In the genomic region with DNA sequence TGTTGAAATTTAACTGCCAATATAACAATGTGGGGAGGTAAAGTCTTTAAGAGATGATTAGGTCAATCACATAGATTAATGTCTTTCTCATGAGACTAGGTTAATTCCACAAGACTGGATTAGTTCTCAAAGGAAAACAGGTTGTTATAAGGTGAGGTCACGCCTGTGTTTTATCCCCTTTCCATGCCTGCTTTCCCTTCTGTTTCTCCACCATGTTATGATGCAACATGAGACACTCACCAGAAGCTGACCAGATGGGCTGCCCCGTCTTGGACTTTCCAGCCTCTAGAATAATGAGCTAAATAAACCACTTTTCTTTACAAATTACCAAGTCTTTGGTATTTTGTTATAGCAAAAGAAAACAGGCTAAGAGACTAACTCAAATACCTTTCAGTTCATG, we compare ENCODE assay signal across 34 cellular contexts.
A peak's percentile ranks its signal among the peaks of the same experiment; 100 is the strongest.
DNase-seq lines count a peak whose midpoint lies in the region; ATAC-seq, FAIRE-seq and TF ChIP-seq lines count a peak whose summit lies in the region.
"Had no signal": no experiment of that assay in that cellular context is flagged by ENCODE, and none has a peak within 500 bp of the region (broad histone marks: within the 10 kb centered on the region; RNA-seq: fewer than 3 reads in every experiment).

No MANE protein-coding gene starts in this region.

- no peak overlapping the region for H3K14ac ChIP-seq in H1 (ENCODE audit: insufficient read length)

- TF ChIP-seq POLR2A in H54 (IDR thresholded peaks at IDR 0.05; ENCODE audit: low read depth, low read length) (no peak), H1 (IDR thresholded peaks at IDR 0.05; ENCODE audit: control extremely low read depth in 1 of 2, low read depth in 2 of 2, low read length in 2 of 2) (no peak)

- peak; percentile 64 for FAIRE-seq in H54 (lab: Jason Lieb, UNC)
- FAIRE-seq in H1 (lab: Jason Lieb, UNC): no peak

- H4K5ac ChIP-seq in H1 (ENCODE audit: insufficient read length, low read depth, low read length) (no peak overlapping the region), mesendoderm (ENCODE audit: low read length) (no peak overlapping the region)

- H3K79me2 ChIP-seq in H1 (ENCODE audit: control insufficient read depth in 1 of 2, insufficient read depth in 2 of 2, low read length in 2 of 2) (no peaks in the 10 kb centered on the region), mesendoderm (ENCODE audit: control insufficient read depth, insufficient read depth, low read length) (no peaks in the 10 kb centered on the region)

- H3K9ac ChIP-seq in H1 (replicated peaks in 1 of 4; ENCODE audit: extremely low read depth in 1 of 4, low read depth in 3 of 4, low read length in 3 of 4): no peak overlapping the region
- no peak overlapping the region for H3K9ac ChIP-seq in mesendoderm (ENCODE audit: low read length)

- no peak overlapping the region for H3K4me3 Mint-ChIP-seq in activated T-cell treated with anti-CD3 and anti-CD28 coated beads, Interleukin-2, amount 50 U/mL, for 72 hours
- no peak overlapping the region for H3K4me3 Mint-ChIP-seq in activated CD4-positive, alpha-beta T cell treated with anti-CD3 and anti-CD28 coated beads, Interleukin-2, amount 10 ng/mL, durations not matched to agents 7 days and 5 days
- H3K4me3 Mint-ChIP-seq: activated CD4-positive, alpha-beta T cell treated with anti-CD3 and anti-CD28 coated beads, Interleukin-2, amount 10 ng/mL, durations not matched to agents 24 days and 14 days; activated naive CD8-positive, alpha-beta T cell treated with anti-CD3 and anti-CD28 coated beads for 36 hours; natural killer cell; stimulated activated effector memory CD8-positive, alpha-beta T cell treated with anti-CD3 and anti-CD28 coated beads, Interleukin-12 subunit alpha, Interleukin-12 subunit beta, amount 100 ng/mL, for 72 hours had no signal

- no peak overlapping the region for H2BK15ac ChIP-seq in H1 (ENCODE audit: low read length)
- H2BK15ac ChIP-seq in mesendoderm (replicated peaks; ENCODE audit: low read depth): no peak overlapping the region

- no peaks in the 10 kb centered on the region for H4K20me1 ChIP-seq in H1 (replicated peaks in 1 of 2; ENCODE audit: control insufficient read depth in 1 of 2, insufficient read depth in 2 of 2, low read length in 2 of 2)

- peak overlapping the region; percentile 54; the same call in 1 of the 2 replicates for H3K18ac ChIP-seq in H1 (ENCODE audit: extremely low read depth, low read length)
- H3K18ac ChIP-seq in mesendoderm (ENCODE audit: low read length): no peak overlapping the region

- H3K36me3 Mint-ChIP-seq in activated T-cell treated with anti-CD3 and anti-CD28 coated beads, Interleukin-2, amount 50 U/mL, for 72 hours (ENCODE audit: insufficient read depth in 2 of 2): no peaks in the 10 kb centered on the region
- no peaks in the 10 kb centered on the region for H3K36me3 Mint-ChIP-seq in activated CD4-positive, alpha-beta T cell treated with anti-CD3 and anti-CD28 coated beads, Interleukin-2, amount 10 ng/mL, durations not matched to agents 7 days and 5 days (ENCODE audit: low read depth)
- H3K36me3 Mint-ChIP-seq: activated naive CD8-positive, alpha-beta T cell treated with anti-CD3 and anti-CD28 coated beads for 36 hours; natural killer cell; stimulated activated effector memory CD8-positive, alpha-beta T cell treated with anti-CD3 and anti-CD28 coated beads, Interleukin-12 subunit alpha, Interleukin-12 subunit beta, amount 100 ng/mL, for 72 hours had no signal

- H4K8ac ChIP-seq in H1 (ENCODE audit: extremely low read depth, insufficient read depth, low read length) (no peak overlapping the region), mesendoderm (ENCODE audit: low read depth, low read length) (no peak overlapping the region)

- WGBS in H1 (ENCODE audit: extremely low coverage in 1 of 2, insufficient coverage in 1 of 2, insufficient read length in 1 of 2, insufficient replicate concordance in 2 of 2, low coverage in 1 of 2, low lambda C conversion rate in 2 of 2, missing lambda C conversion rate in 1 of 2), 2 experiments: 80% methylated on average over 2 of the region's 2 CpGs; no CpG with 5 or more reads in 1 of the 2 experiments
- WGBS in mesendoderm (ENCODE audit: extremely low coverage, insufficient coverage, low lambda C conversion rate): no CpG with 5 or more reads among the region's 2 CpGs

- CTCF ChIA-PET in H1 (lab: Charles Lee; ENCODE audit: partially characterized antibody): interaction anchor here (1.1 to 1.4 kb wide), 2 partner anchors 18 to 50 kb away, joined by 3 to 7 read pairs; no protein-coding TSS in a partner anchor
- CTCF ChIA-PET in activated CD4-positive, alpha-beta T cell treated with anti-CD3 and anti-CD28 coated beads, Interleukin-2, amount 10 ng/mL, durations not matched to agents 7 days and 5 days (lab: Charles Lee): interaction anchor here (1.0 to 1.3 kb wide), 2 partner anchors 10 to 18 kb away, joined by 3 read pairs; no protein-coding TSS in a partner anchor

- H2AK5ac ChIP-seq in H1 (ENCODE audit: low read depth, low read length) (no peak overlapping the region; the same call in 1 of the 2 replicates), mesendoderm (ENCODE audit: low read length) (no peak overlapping the region)

- POLR2A ChIA-PET in H1 (lab: Charles Lee; ENCODE audit: partially characterized antibody): interaction anchor here (1.2 to 1.4 kb wide), 3 partner anchors 12 to 187 kb away, joined by 3 read pairs; a partner anchor contains a TSS
- POLR2A ChIA-PET in activated CD4-positive, alpha-beta T cell treated with anti-CD3 and anti-CD28 coated beads, Interleukin-2, amount 10 ng/mL, durations not matched to agents 7 days and 5 days (lab: Charles Lee): no interaction called here

- no peak for ATAC-seq in activated T-cell treated with anti-CD3 and anti-CD28 coated beads, Interleukin-2, amount 50 U/mL, for 72 hours (replicated peaks in 1 of 2)
- ATAC-seq: esophagus mucosa; left cardiac atrium; mucosa of descending colon; natural killer cell; stimulated activated effector memory CD8-positive, alpha-beta T cell treated with anti-CD3 and anti-CD28 coated beads, Interleukin-12 subunit alpha, Interleukin-12 subunit beta, amount 100 ng/mL, for 72 hours had no signal

- H3K4me1 ChIP-seq in H1 (replicated peaks in 1 of 4; ENCODE audit: control insufficient read depth in 3 of 4, insufficient read depth in 4 of 4, low read length in 3 of 4) (peaks cover 0 to 13% (median 6%) of the 10 kb centered on the region in 4 experiments; a peak in 4 of 7 replicates), mesendoderm (ENCODE audit: control insufficient read depth, low read depth, low read length) (no peaks in the 10 kb centered on the region)

- TF ChIP-seq CTCF in H1 (IDR thresholded peaks at IDR 0.05; ENCODE audit: control extremely low read depth in 1 of 3, insufficient read depth in 1 of 3, low read depth in 1 of 3, low read length in 3 of 3): no peak

- H2AFZ ChIP-seq in H1 (ENCODE audit: low read length): no peak overlapping the region

- TF ChIP-seq RAD21 in H1 (IDR thresholded peaks at IDR 0.05 in 1 of 2, conservative IDR thresholded peaks at IDR 0.05 in 1 of 2; ENCODE audit: low read depth in 2 of 2, low read length in 2 of 2): no peak

- H3K4me1 Mint-ChIP-seq in activated T-cell treated with anti-CD3 and anti-CD28 coated beads, Interleukin-2, amount 50 U/mL, for 72 hours (ENCODE audit: low read depth): no peaks in the 10 kb centered on the region
- no peaks in the 10 kb centered on the region for H3K4me1 Mint-ChIP-seq in activated CD4-positive, alpha-beta T cell treated with anti-CD3 and anti-CD28 coated beads, Interleukin-2, amount 10 ng/mL, durations not matched to agents 7 days and 5 days
- H3K4me1 Mint-ChIP-seq: activated CD4-positive, alpha-beta T cell treated with anti-CD3 and anti-CD28 coated beads, Interleukin-2, amount 10 ng/mL, durations not matched to agents 24 days and 14 days; activated naive CD8-positive, alpha-beta T cell treated with anti-CD3 and anti-CD28 coated beads for 36 hours; natural killer cell; stimulated activated effector memory CD8-positive, alpha-beta T cell treated with anti-CD3 and anti-CD28 coated beads, Interleukin-12 subunit alpha, Interleukin-12 subunit beta, amount 100 ng/mL, for 72 hours had no signal

- no peak overlapping the region for H3K27ac Mint-ChIP-seq in activated T-cell treated with anti-CD3 and anti-CD28 coated beads, Interleukin-2, amount 50 U/mL, for 72 hours
- no peak overlapping the region for H3K27ac Mint-ChIP-seq in activated CD4-positive, alpha-beta T cell treated with anti-CD3 and anti-CD28 coated beads, Interleukin-2, amount 10 ng/mL, durations not matched to agents 7 days and 5 days
- H3K27ac Mint-ChIP-seq: activated CD4-positive, alpha-beta T cell treated with anti-CD3 and anti-CD28 coated beads, Interleukin-2, amount 10 ng/mL, durations not matched to agents 24 days and 14 days; activated naive CD8-positive, alpha-beta T cell treated with anti-CD3 and anti-CD28 coated beads for 36 hours; natural killer cell; stimulated activated effector memory CD8-positive, alpha-beta T cell treated with anti-CD3 and anti-CD28 coated beads, Interleukin-12 subunit alpha, Interleukin-12 subunit beta, amount 100 ng/mL, for 72 hours had no signal

- H3K4me2 ChIP-seq in H1 (ENCODE audit: insufficient read depth in 1 of 2, low read depth in 2 of 2, low read length in 2 of 2) (no peak overlapping the region), mesendoderm (ENCODE audit: low read length) (no peak overlapping the region)

- no peak overlapping the region; the same call in 1 of the 2 replicates for H2BK20ac ChIP-seq in H1 (ENCODE audit: low read length)

- H3K27ac ChIP-seq in H1 (ENCODE audit: low read depth, low read length) (no peak overlapping the region), mesendoderm (ENCODE audit: low read depth, low read length) (no peak overlapping the region)
- H3K27ac ChIP-seq: ascending aorta, cardiac muscle cell, SJSA1 had no signal

- H3K27me3 ChIP-seq in H1 (replicated peaks in 1 of 4; ENCODE audit: control insufficient read depth in 3 of 4, extremely low read depth in 1 of 4, insufficient read depth in 3 of 4, low read length in 3 of 4): no peaks in the 10 kb centered on the region
- no peaks in the 10 kb centered on the region for H3K27me3 ChIP-seq in mesendoderm (ENCODE audit: insufficient read depth, low read length, poor library complexity)
- H3K27me3 ChIP-seq: ascending aorta, cardiac muscle cell, SJSA1 had no signal

- no peak for TF ChIP-seq EP300 in H1 (IDR thresholded peaks at IDR 0.05; ENCODE audit: borderline replicate concordance in 1 of 2, low read depth in 2 of 2, low read length in 2 of 2)

- H4K91ac ChIP-seq in H1 (replicated peaks; ENCODE audit: insufficient read length, low read length): peak overlapping the region; percentile 76

- H2BK5ac ChIP-seq in H1 (ENCODE audit: low read depth, low read length): peak overlapping the region; percentile 57; the same call in 1 of the 2 replicates
- H2BK5ac ChIP-seq in mesendoderm (ENCODE audit: low read length): no peak overlapping the region

- H3K27me3 Mint-ChIP-seq in activated T-cell treated with anti-CD3 and anti-CD28 coated beads, Interleukin-2, amount 50 U/mL, for 72 hours (ENCODE audit: low read depth): no peaks in the 10 kb centered on the region
- peaks cover 4% of the 10 kb centered on the region for H3K27me3 Mint-ChIP-seq in activated CD4-positive, alpha-beta T cell treated with anti-CD3 and anti-CD28 coated beads, Interleukin-2, amount 10 ng/mL, durations not matched to agents 7 days and 5 days
- H3K27me3 Mint-ChIP-seq: activated naive CD8-positive, alpha-beta T cell treated with anti-CD3 and anti-CD28 coated beads for 36 hours had no signal

- H3K36me3 ChIP-seq in H1 (ENCODE audit: control insufficient read depth in 2 of 4, insufficient read depth in 4 of 4, low read length in 3 of 4) (no peaks in the 10 kb centered on the region; a peak in 1 of 8 replicates), mesendoderm (ENCODE audit: control insufficient read depth, insufficient read depth, low read length) (no peaks in the 10 kb centered on the region)
- H3K36me3 ChIP-seq: ascending aorta, cardiac muscle cell had no signal

- H3K23ac ChIP-seq in H1 (ENCODE audit: insufficient read length): no peak overlapping the region
- no peak overlapping the region for H3K23ac ChIP-seq in mesendoderm (ENCODE audit: low read length)

- H3K79me1 ChIP-seq in H1 (ENCODE audit: low read depth, low read length): no peaks in the 10 kb centered on the region; the same call in 1 of the 2 replicates
- H3K79me1 ChIP-seq in mesendoderm (ENCODE audit: low read length): no peaks in the 10 kb centered on the region

- H3K9me3 ChIP-seq in H1 (ENCODE audit: insufficient read depth in 2 of 2, low read depth in 1 of 2, low read length in 1 of 2): no peaks in the 10 kb centered on the region
- H3K9me3 ChIP-seq: ascending aorta, mucosa of descending colon, SJSA1 had no signal

- no peak for DNase-seq in H54 (ENCODE audit: insufficient read length, low spot score)
- peak; percentile 92 for DNase-seq in NCI-H82 treated with DMSO at 0.1 percent for 48 hours (lab: John Stamatoyannopoulos, UW; ENCODE audit: unreplicated experiment)
- no peak for DNase-seq in H1 (ENCODE audit: low read depth in 1 of 2, low spot score in 2 of 2)
- peak; percentile 45 for DNase-seq in mesendoderm
- DNase-seq in activated T-cell treated with anti-CD3 and anti-CD28 coated beads, Interleukin-2, amount 50 U/mL, for 72 hours: no peak
- no peak for DNase-seq in COLO668 (lab: John Stamatoyannopoulos, UW; ENCODE audit: unreplicated experiment)
- DNase-seq in activated CD4-positive, alpha-beta T cell treated with anti-CD3 and anti-CD28 coated beads, Interleukin-2, amount 10 ng/mL, durations not matched to agents 7 days and 5 days: no peak
- DNase-seq: activated CD4-positive, alpha-beta T cell treated with anti-CD3 and anti-CD28 coated beads, Interleukin-2, amount 10 ng/mL, durations not matched to agents 24 days and 14 days; activated gamma-delta T cell; activated naive CD8-positive, alpha-beta T cell treated with anti-CD3 and anti-CD28 coated beads for 36 hours; activated T-cell treated with anti-CD3 and anti-CD28 coated beads, Interleukin-2, amount 50 U/mL, for 1 hour; C1 segment of cervical spinal cord; COR-L47; DMS79 treated with DMSO at 0.1 percent for 48 hours; head of caudate nucleus; left cardiac atrium; mucosa of descending colon; MV-4-11; natural killer cell; NCI-H1436; NCI-H2081 treated with DMSO at 0.1 percent for 48 hours; NCI-H774; occipital lobe; RPMI8226; stimulated activated CD4-positive, alpha-beta T cell treated with anti-CD3 and anti-CD28 coated beads, Interleukin-15, amount 100 ng/mL, for 24 hours; stimulated activated CD4-positive, alpha-beta T cell treated with anti-CD3 and anti-CD28 coated beads, Interleukin-4, amount 100 ng/mL, for 4 hours; T-helper 9 cell; trophoblast cell had no signal

- H3K56ac ChIP-seq in H1 (replicated peaks; ENCODE audit: insufficient read length, low read depth, low read length): no peak overlapping the region
- no peak overlapping the region for H3K56ac ChIP-seq in mesendoderm (ENCODE audit: low read length)

- H3K9me3 Mint-ChIP-seq in activated T-cell treated with anti-CD3 and anti-CD28 coated beads, Interleukin-2, amount 50 U/mL, for 72 hours: no peaks in the 10 kb centered on the region
- H3K9me3 Mint-ChIP-seq in activated CD4-positive, alpha-beta T cell treated with anti-CD3 and anti-CD28 coated beads, Interleukin-2, amount 10 ng/mL, durations not matched to agents 7 days and 5 days: no peaks in the 10 kb centered on the region
- H3K9me3 Mint-ChIP-seq: activated CD4-positive, alpha-beta T cell treated with anti-CD3 and anti-CD28 coated beads, Interleukin-2, amount 10 ng/mL, durations not matched to agents 24 days and 14 days; activated naive CD8-positive, alpha-beta T cell treated with anti-CD3 and anti-CD28 coated beads for 36 hours; natural killer cell; stimulated activated effector memory CD8-positive, alpha-beta T cell treated with anti-CD3 and anti-CD28 coated beads, Interleukin-12 subunit alpha, Interleukin-12 subunit beta, amount 100 ng/mL, for 72 hours had no signal

- H2BK12ac ChIP-seq in H1 (ENCODE audit: low read depth, low read length): peak overlapping the region; percentile 68

- H3K4ac ChIP-seq in H1 (replicated peaks; ENCODE audit: insufficient read length, low read depth, low read length): no peak overlapping the region
- H3K4ac ChIP-seq in mesendoderm (ENCODE audit: low read depth, low read length): no peak overlapping the region

- no peaks in the 10 kb centered on the region for H3K23me2 ChIP-seq in H1 (ENCODE audit: low read depth, low read length)

- peak overlapping the region in 1 of 4 experiments; percentile 2; a peak in 1 of 8 replicates for H3K4me3 ChIP-seq in H1 (ENCODE audit: extremely low read depth in 1 of 4, insufficient read depth in 2 of 4, low read depth in 3 of 4, low read length in 4 of 4)
- H3K4me3 ChIP-seq in mesendoderm (ENCODE audit: low read length): no peak overlapping the region
- H3K4me3 ChIP-seq: ascending aorta, cardiac muscle cell, lung, mucosa of descending colon, SJSA1 had no signal

- H2BK120ac ChIP-seq in H1 (replicated peaks; ENCODE audit: low read depth, low read length) (peak overlapping the region; percentile 55), mesendoderm (ENCODE audit: low read depth, low read length) (no peak overlapping the region)

Comparison
In these comparisons a context has a peak if more than half of its experiments do, and no peak if none do; other contexts are left out.
1. DNase-seq: peak in NCI-H82 treated with DMSO at 0.1 percent for 48 hours (single experiment) and mesendoderm (single experiment); none in H54 (single experiment), H1 (0 of 2), activated T-cell treated with anti-CD3 and anti-CD28 coated beads, Interleukin-2, amount 50 U/mL, for 72 hours (0 of 2), COLO668 (single experiment) and activated CD4-positive, alpha-beta T cell treated with anti-CD3 and anti-CD28 coated beads, Interleukin-2, amount 10 ng/mL, durations not matched to agents 7 days and 5 days (single experiment).